ENCODE assay signal across 1 cellular context in genomic region chr3:76198086-76198485, GRCh38.
TF ChIP-seq lines count a peak whose summit lies in the region.

No MANE protein-coding gene starts in this region.

TF ChIP-seq in GM23338, 12 proteins besides CTCF, POLR2A, EP300 and RAD21 (continued from another document):
- TF ChIP-seq REST (IDR thresholded peaks at IDR 0.05; ENCODE audit: unreplicated experiment) (no peak), EZH2phosphoT487 (IDR thresholded peaks at IDR 0.05; ENCODE audit: unreplicated experiment) (no peak), NANOG (IDR thresholded peaks at IDR 0.05; ENCODE audit: borderline replicate concordance) (peak; percentile 51; the same call in 1 of the 2 replicates), CREB1 (CRISPR knock-in tag; IDR thresholded peaks at IDR 0.05; ENCODE audit: low read depth) (peak; percentile 61), ZNF331 (CRISPR knock-in tag; IDR thresholded peaks at IDR 0.05; ENCODE audit: low read depth) (no peak)
TF ChIP-seq in GM23338: peak in this region for 3.
